11 cellular contexts compared by ENCODE assay signal in genomic region chr20:37986873-37987601, GRCh38.
A peak's percentile ranks its signal among the peaks of the same experiment; 100 is the strongest.
DNase-seq lines count a peak whose midpoint lies in the region; ATAC-seq and TF ChIP-seq lines count a peak whose summit lies in the region.
"Had no signal": no experiment of that assay in that cellular context is flagged by ENCODE, and none has a peak within 500 bp of the region (broad histone marks: within the 10 kb centered on the region; RNA-seq: fewer than 3 reads in every experiment).

No MANE protein-coding gene starts in this region.

- H3K4me1 ChIP-seq in effector memory CD4-positive, alpha-beta T cell (ENCODE audit: control insufficient read depth, insufficient read depth, low read length, poor library complexity, severe bottlenecking) = no peaks in the 10 kb centered on the region

- H3K36me3 ChIP-seq in effector memory CD4-positive, alpha-beta T cell (ENCODE audit: control insufficient read depth, insufficient read depth, low read length) = peaks cover 32% of the 10 kb centered on the region

- H3K9me3 ChIP-seq in effector memory CD4-positive, alpha-beta T cell (ENCODE audit: control insufficient read depth, low read length) = no peaks in the 10 kb centered on the region

- no peak overlapping the region for H3K27ac ChIP-seq in effector memory CD4-positive, alpha-beta T cell (ENCODE audit: insufficient read depth, low read length, poor library complexity, severe bottlenecking)

- peak; percentile 66 for DNase-seq in AG08396 (ENCODE audit: low spot score)
- peak; percentile 45 for DNase-seq in NCI-H1694 (lab: John Stamatoyannopoulos, UW)
- DNase-seq in erythroblast (lab: John Stamatoyannopoulos, UW) = peak; percentile 42 to 68
- peak; percentile 50 for DNase-seq in midbrain (lab: John Stamatoyannopoulos, UW)
- DNase-seq in effector memory CD4-positive, alpha-beta T cell = no peak
- DNase-seq in retina = no peak
- DNase-seq in HK-2 (ENCODE audit: unreplicated experiment) = no peak
- DNase-seq: activated naive CD4-positive, alpha-beta T cell treated with Interleukin-2 at 50 U/mL for 16 hours; stimulated activated CD4-positive, alpha-beta T cell treated with anti-CD3 and anti-CD28 coated beads, Interleukin-2, amount 100 ng/mL, for 48 hours; SW 1271 had no signal

- H3K4me3 ChIP-seq in effector memory CD4-positive, alpha-beta T cell (ENCODE audit: insufficient read depth, low read depth, low read length, poor library complexity, severe bottlenecking) = no peak overlapping the region

- no peak for ATAC-seq in GM18519 (IDR thresholded peaks at IDR 0.05; ENCODE audit: low FRiP score, unreplicated experiment)

- H3K27me3 ChIP-seq in effector memory CD4-positive, alpha-beta T cell (replicated peaks; ENCODE audit: control insufficient read depth, insufficient read depth, low read length, poor library complexity, severe bottlenecking) = no peaks in the 10 kb centered on the region

- TF ChIP-seq POLR2A in erythroblast (IDR thresholded peaks at IDR 0.05; ENCODE audit: low read length) = no peak

Comparison
In these comparisons a context has a peak if more than half of its experiments do, and no peak if none do; other contexts are left out.
1. DNase-seq: peak in AG08396 (single experiment), NCI-H1694 (single experiment), erythroblast (2 of 2) and midbrain (single experiment); none in effector memory CD4-positive, alpha-beta T cell (0 of 3), retina (single experiment) and HK-2 (single experiment).